Comparison of ENCODE assay signal across 11 cellular contexts in the genomic region with DNA sequence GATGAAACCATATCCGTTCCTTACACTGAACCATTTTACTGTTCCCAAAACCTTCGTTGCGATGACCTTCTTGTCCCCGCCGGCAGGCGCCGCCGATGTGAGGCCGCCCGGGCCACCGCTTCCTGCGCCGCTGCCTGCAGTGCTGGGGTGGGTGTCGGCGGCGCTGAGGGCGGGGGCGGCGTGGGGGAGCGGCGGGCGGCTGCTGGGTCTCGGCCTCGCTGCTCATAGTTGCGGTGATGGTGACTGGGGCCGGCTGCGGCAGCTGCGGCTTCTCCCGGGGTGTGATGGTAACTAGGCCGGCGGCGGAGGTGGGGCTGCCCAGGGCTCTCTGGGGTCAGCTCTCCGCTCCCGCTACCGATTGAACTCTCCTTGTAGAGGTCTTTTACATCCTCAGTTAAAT.
DNase-seq lines count a peak whose midpoint lies in the region; ATAC-seq lines count a peak whose summit lies in the region.
"Had no signal": no experiment of that assay in that cellular context is flagged by ENCODE, and none has a peak within 500 bp of the region (broad histone marks: within the 10 kb centered on the region; RNA-seq: fewer than 3 reads in every experiment).

No MANE protein-coding gene starts in this region.

- H3K4me1 ChIP-seq in HUES48 (ENCODE audit: control insufficient read depth, insufficient read depth, low read length) (peaks cover 7% of the 10 kb centered on the region), iPS-15b (ENCODE audit: control insufficient read depth, insufficient read depth, low read length) (peaks cover 2% of the 10 kb centered on the region)

- H3K9ac ChIP-seq in HUES48 (ENCODE audit: low read depth, low read length) (no peak overlapping the region), iPS-15b (ENCODE audit: low read depth, low read length) (no peak overlapping the region)

- H3K27me3 ChIP-seq in HUES48 (ENCODE audit: control insufficient read depth, insufficient read depth, low read length) (peaks cover 20% of the 10 kb centered on the region), iPS-15b (ENCODE audit: control insufficient read depth, insufficient read depth, low read length) (peaks cover 20% of the 10 kb centered on the region)

- no peaks in the 10 kb centered on the region for H3K36me3 ChIP-seq in HUES48 (ENCODE audit: control insufficient read depth, insufficient read depth, low read length)
- H3K36me3 ChIP-seq in iPS-15b (ENCODE audit: control insufficient read depth, insufficient read depth, low read length) = no peaks in the 10 kb centered on the region

- no peaks in the 10 kb centered on the region for H3K9me3 ChIP-seq in HUES48 (ENCODE audit: control insufficient read depth, insufficient read depth, low read length)
- no peaks in the 10 kb centered on the region for H3K9me3 ChIP-seq in iPS-15b (ENCODE audit: control insufficient read depth, insufficient read depth, low read length)

- ATAC-seq in HG03354 (IDR thresholded peaks at IDR 0.05; ENCODE audit: poor library complexity, severe bottlenecking, unreplicated experiment) (no peak), HG03457 (IDR thresholded peaks at IDR 0.05; ENCODE audit: unreplicated experiment) (no peak), GM21390 (IDR thresholded peaks at IDR 0.05; ENCODE audit: unreplicated experiment) (no peak)

- peak; percentile 67 for DNase-seq in activated effector memory CD4-positive, alpha-beta T cell treated with anti-CD3 and anti-CD28 coated beads, Interleukin-2, amount 50 U/mL, for 16 hours
- peak in 2 of 3 experiments; percentile 23 to 44 for DNase-seq in stimulated activated CD4-positive, alpha-beta T cell treated with anti-CD3 and anti-CD28 coated beads, TNF-alpha, amount 100 ng/mL, for 4 hours (ENCODE audit: low read depth in 3 of 3)
- DNase-seq in NCI-H187 treated with DMSO at 0.1 percent for 48 hours (lab: John Stamatoyannopoulos, UW) = no peak
- DNase-seq: anterior cingulate cortex, KBM-7, NCI-H526 had no signal

- H3K27ac ChIP-seq in HUES48 (ENCODE audit: low read depth, low read length) = no peak overlapping the region

- H3K4me3 ChIP-seq in HUES48 (ENCODE audit: low read depth, low read length) = peak overlapping the region; percentile 54
- peak overlapping the region; percentile 31 for H3K4me3 ChIP-seq in iPS-15b (ENCODE audit: low read depth, low read length)
